Comparison of ENCODE assay signal across 26 cellular contexts in the genomic region with DNA sequence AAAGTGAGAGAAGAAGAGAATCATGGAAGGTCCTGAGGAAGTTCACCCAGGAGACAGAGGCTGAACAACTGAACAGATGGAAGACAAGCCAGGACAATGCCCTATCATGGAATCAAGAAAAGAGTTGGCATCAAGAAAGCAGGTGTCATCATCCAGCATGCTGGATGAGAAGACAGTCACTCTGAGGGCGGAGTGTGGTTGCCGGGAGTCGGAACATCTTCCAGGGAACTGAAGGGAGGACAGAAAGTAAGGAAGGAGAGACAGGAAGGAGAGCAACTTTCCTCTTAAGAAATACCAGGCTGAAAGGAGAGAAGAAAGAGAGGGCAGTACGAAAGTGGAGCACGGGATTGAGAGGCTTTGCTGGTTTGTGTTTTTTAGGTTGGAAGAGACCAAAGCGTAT.
DNase-seq lines count a peak whose midpoint lies in the region; ATAC-seq, FAIRE-seq and TF ChIP-seq lines count a peak whose summit lies in the region.
"Had no signal": no experiment of that assay in that cellular context is flagged by ENCODE, and none has a peak within 500 bp of the region (broad histone marks: within the 10 kb centered on the region; RNA-seq: fewer than 3 reads in every experiment).

No MANE protein-coding gene starts in this region.

- H3K18ac ChIP-seq in H1 (ENCODE audit: extremely low read depth, low read length) = no peak overlapping the region

- peak overlapping the region; percentile 84 for H2BK12ac ChIP-seq in H1 (ENCODE audit: low read depth, low read length)

- 0 out of 2 replicates have a peak overlapping the region, but pooled peaks have one; percentile 32 for H2AK5ac ChIP-seq in H1 (ENCODE audit: low read depth, low read length)

- H2BK15ac ChIP-seq in H1 (ENCODE audit: low read length) = no peak overlapping the region

- H3K9me3 Mint-ChIP-seq in stimulated activated naive CD8-positive, alpha-beta T cell treated with anti-CD3 and anti-CD28 coated beads, Interleukin-15, Interleukin-2, amounts not matched to agents 100 ng/mL and 50 ng/mL, for 24 hours = no peaks in the 10 kb centered on the region
- H3K9me3 Mint-ChIP-seq in neural progenitor cell = no peaks in the 10 kb centered on the region
- H3K9me3 Mint-ChIP-seq: CD4-positive, alpha-beta T cell had no signal

- no peak for TF ChIP-seq RAD21 in H1 (IDR thresholded peaks at IDR 0.05 in 1 of 2, conservative IDR thresholded peaks at IDR 0.05 in 1 of 2; ENCODE audit: low read depth in 2 of 2, low read length in 2 of 2)

- in situ Hi-C loops in ACHN (cut with HindIII; ENCODE audit: low pct_ligation_motif_present, low pct_unique_long_range_greater_than_20kb, low sequenced_read_pairs) = no loop called here

- H3K4me1 ChIP-seq in H1 (replicated peaks in 1 of 4; ENCODE audit: control insufficient read depth in 3 of 4, insufficient read depth in 4 of 4, low read length in 3 of 4) (peaks cover 0 to 15% (median 9%) of the 10 kb centered on the region in 4 experiments; a peak in 4 of 7 replicates), neural progenitor cell (peaks cover 12% of the 10 kb centered on the region)
- H3K4me1 ChIP-seq: BE2C; BLaER1 treated with 17β-estradiol and CSF1 and Interleukin-3, amounts not matched to agents 10 nM and 100 nM; HAP-1 had no signal

- TF ChIP-seq CTCF in H1 (IDR thresholded peaks at IDR 0.05; ENCODE audit: control extremely low read depth in 1 of 3, insufficient read depth in 1 of 3, low read depth in 1 of 3, low read length in 3 of 3) = no peak
- no peak for TF ChIP-seq CTCF in neural progenitor cell (IDR thresholded peaks at IDR 0.05)

- H3K36me3 Mint-ChIP-seq in stimulated activated naive CD8-positive, alpha-beta T cell treated with anti-CD3 and anti-CD28 coated beads, Interleukin-15, Interleukin-2, amounts not matched to agents 100 ng/mL and 50 ng/mL, for 24 hours (ENCODE audit: low read depth) = no peaks in the 10 kb centered on the region
- no peaks in the 10 kb centered on the region for H3K36me3 Mint-ChIP-seq in neural progenitor cell
- H3K36me3 Mint-ChIP-seq: CD14-positive monocyte; CD8-positive, alpha-beta memory T cell had no signal

- POLR2A ChIA-PET in H1 (lab: Charles Lee; ENCODE audit: partially characterized antibody) = no interaction called here

- no peak for DNase-seq in stimulated activated naive CD8-positive, alpha-beta T cell treated with anti-CD3 and anti-CD28 coated beads, Interleukin-15, Interleukin-2, amounts not matched to agents 100 U/mL and 50 U/mL, for 24 hours
- DNase-seq in H1 (ENCODE audit: low read depth in 1 of 2, low spot score in 2 of 2) = no peak
- DNase-seq in neural progenitor cell (ENCODE audit: low spot score) = no peak
- DNase-seq in ACHN = no peak
- DNase-seq in HT-29 (ENCODE audit: low spot score) = no peak
- DNase-seq: AML-193; BE2C; CD4-positive, alpha-beta T cell; CD8-positive, alpha-beta memory T cell; DMS 273 treated with DMSO at 0.1 percent for 48 hours; DMS79; EL; GDM1; GM23248; HFFc6 had no signal

- no peak overlapping the region for H4K91ac ChIP-seq in H1 (replicated peaks; ENCODE audit: insufficient read length, low read length)

- H4K20me1 ChIP-seq in H1 (replicated peaks in 1 of 2; ENCODE audit: control insufficient read depth in 1 of 2, insufficient read depth in 2 of 2, low read length in 2 of 2) (no peaks in the 10 kb centered on the region), neural progenitor cell (ENCODE audit: low read depth) (no peaks in the 10 kb centered on the region)
- H4K20me1 ChIP-seq: BLaER1 treated with 17β-estradiol and CSF1 and Interleukin-3, amounts not matched to agents 10 nM and 100 nM had no signal

- WGBS in H1 (ENCODE audit: extremely low coverage in 1 of 2, insufficient coverage in 1 of 2, insufficient read length in 1 of 2, insufficient replicate concordance in 2 of 2, low coverage in 1 of 2, low lambda C conversion rate in 2 of 2, missing lambda C conversion rate in 1 of 2), 2 experiments = 91% methylated on average over 6 of the region's 6 CpGs; no CpG with 5 or more reads in 1 of the 2 experiments

- H4K8ac ChIP-seq in H1 (ENCODE audit: extremely low read depth, insufficient read depth, low read length) = no peak overlapping the region

- no peak overlapping the region for H3K27ac ChIP-seq in H1 (ENCODE audit: low read depth, low read length)
- H3K27ac ChIP-seq in neural progenitor cell = no peak overlapping the region
- H3K27ac ChIP-seq: 22Rv1; BLaER1 treated with 17β-estradiol and CSF1 and Interleukin-3, amounts not matched to agents 10 nM and 100 nM; GM23248 had no signal

- H3K4me2 ChIP-seq in H1 (ENCODE audit: insufficient read depth in 1 of 2, low read depth in 2 of 2, low read length in 2 of 2) = no peak overlapping the region
- no peak overlapping the region for H3K4me2 ChIP-seq in neural progenitor cell
- H3K4me2 ChIP-seq: BLaER1 treated with 17β-estradiol and CSF1 and Interleukin-3, amounts not matched to agents 10 nM and 100 nM had no signal

- H3K27me3 Mint-ChIP-seq in stimulated activated naive CD8-positive, alpha-beta T cell treated with anti-CD3 and anti-CD28 coated beads, Interleukin-15, Interleukin-2, amounts not matched to agents 100 ng/mL and 50 ng/mL, for 24 hours = peaks cover 8% of the 10 kb centered on the region
- no peaks in the 10 kb centered on the region for H3K27me3 Mint-ChIP-seq in neural progenitor cell (ENCODE audit: insufficient read depth, low read depth)
- H3K27me3 Mint-ChIP-seq: CD8-positive, alpha-beta memory T cell had no signal

- no peak overlapping the region for H3K9ac ChIP-seq in H1 (replicated peaks in 1 of 4; ENCODE audit: extremely low read depth in 1 of 4, low read depth in 3 of 4, low read length in 3 of 4)
- H3K9ac ChIP-seq in neural progenitor cell = no peak overlapping the region
- H3K9ac ChIP-seq: BLaER1 treated with 17β-estradiol and CSF1 and Interleukin-3, amounts not matched to agents 10 nM and 100 nM; GM23248 had no signal

- H3K4me3 ChIP-seq in H1 (ENCODE audit: extremely low read depth in 1 of 4, insufficient read depth in 2 of 4, low read depth in 3 of 4, low read length in 4 of 4) = no peak overlapping the region
- H3K4me3 ChIP-seq in neural progenitor cell = no peak overlapping the region
- H3K4me3 ChIP-seq: BLaER1 treated with 17β-estradiol and CSF1 and Interleukin-3, amounts not matched to agents 10 nM and 100 nM; GM12878; GM23248; HAP-1 had no signal

- no peaks in the 10 kb centered on the region for H3K9me3 ChIP-seq in H1 (ENCODE audit: insufficient read depth in 2 of 2, low read depth in 1 of 2, low read length in 1 of 2)
- H3K9me3 ChIP-seq in neural progenitor cell (ENCODE audit: low read depth) = no peaks in the 10 kb centered on the region
- H3K9me3 ChIP-seq: BE2C; BLaER1 treated with 17β-estradiol and CSF1 and Interleukin-3, amounts not matched to agents 10 nM and 100 nM; HAP-1 had no signal

- H3K27me3 ChIP-seq in H1 (replicated peaks in 1 of 4; ENCODE audit: control insufficient read depth in 3 of 4, extremely low read depth in 1 of 4, insufficient read depth in 3 of 4, low read length in 3 of 4) = no peaks in the 10 kb centered on the region
- no peaks in the 10 kb centered on the region for H3K27me3 ChIP-seq in neural progenitor cell
- H3K27me3 ChIP-seq: BE2C; BLaER1 treated with 17β-estradiol and CSF1 and Interleukin-3, amounts not matched to agents 10 nM and 100 nM had no signal

- H2BK20ac ChIP-seq in H1 (ENCODE audit: low read length) = peak overlapping the region; percentile 73; the same call in 1 of the 2 replicates

- H3K36me3 ChIP-seq in H1 (ENCODE audit: control insufficient read depth in 2 of 4, insufficient read depth in 4 of 4, low read length in 3 of 4) (no peaks in the 10 kb centered on the region), neural progenitor cell (no peaks in the 10 kb centered on the region)
- H3K36me3 ChIP-seq: BE2C; BLaER1 treated with 17β-estradiol and CSF1 and Interleukin-3, amounts not matched to agents 10 nM and 100 nM; HAP-1 had no signal

- peak overlapping the region; percentile 38 for H3K27ac Mint-ChIP-seq in stimulated activated naive CD8-positive, alpha-beta T cell treated with anti-CD3 and anti-CD28 coated beads, Interleukin-15, Interleukin-2, amounts not matched to agents 100 ng/mL and 50 ng/mL, for 24 hours
- peak overlapping the region; percentile 0 for H3K27ac Mint-ChIP-seq in neural progenitor cell
- H3K27ac Mint-ChIP-seq: CD4-positive, alpha-beta T cell; CD8-positive, alpha-beta memory T cell; HFFc6 had no signal

- no peaks in the 10 kb centered on the region for H3K4me1 Mint-ChIP-seq in stimulated activated naive CD8-positive, alpha-beta T cell treated with anti-CD3 and anti-CD28 coated beads, Interleukin-15, Interleukin-2, amounts not matched to agents 100 ng/mL and 50 ng/mL, for 24 hours (ENCODE audit: low read depth)
- peaks cover 24% of the 10 kb centered on the region for H3K4me1 Mint-ChIP-seq in neural progenitor cell
- H3K4me1 Mint-ChIP-seq: CD14-positive monocyte; CD8-positive, alpha-beta memory T cell had no signal

- H2BK5ac ChIP-seq in H1 (ENCODE audit: low read depth, low read length) = no peak overlapping the region; the same call in 1 of the 2 replicates

- no peaks in the 10 kb centered on the region for H3K79me1 ChIP-seq in H1 (ENCODE audit: low read depth, low read length)

- no peak overlapping the region for H4K5ac ChIP-seq in H1 (ENCODE audit: insufficient read length, low read depth, low read length)

- no peak for FAIRE-seq in H1 (lab: Jason Lieb, UNC)
- FAIRE-seq: A204.1, D721Med, GM12878, GM19239, H54 had no signal

- CTCF ChIA-PET in H1 (lab: Charles Lee; ENCODE audit: partially characterized antibody) = no interaction called here

- H3K79me2 ChIP-seq in H1 (ENCODE audit: control insufficient read depth in 1 of 2, insufficient read depth in 2 of 2, low read length in 2 of 2) (no peaks in the 10 kb centered on the region), neural progenitor cell (ENCODE audit: low read depth) (no peaks in the 10 kb centered on the region)

- no peak for ATAC-seq in stimulated activated naive CD8-positive, alpha-beta T cell treated with anti-CD3 and anti-CD28 coated beads, Interleukin-15, Interleukin-2, amounts not matched to agents 100 U/mL and 50 U/mL, for 24 hours
- no peak for ATAC-seq in HG02759 (IDR thresholded peaks at IDR 0.05; ENCODE audit: unreplicated experiment)
- ATAC-seq: GM12878 had no signal

- no peaks in the 10 kb centered on the region for H3F3A ChIP-seq in neural progenitor cell (ENCODE audit: low read depth)

- H3K14ac ChIP-seq in H1 (ENCODE audit: insufficient read length) = no peak overlapping the region

- H3K23me2 ChIP-seq in H1 (ENCODE audit: low read depth, low read length) = no peaks in the 10 kb centered on the region

- no peak overlapping the region for H3K56ac ChIP-seq in H1 (replicated peaks; ENCODE audit: insufficient read length, low read depth, low read length)

- TF ChIP-seq POLR2A in H1 (IDR thresholded peaks at IDR 0.05; ENCODE audit: control extremely low read depth in 1 of 2, low read depth in 2 of 2, low read length in 2 of 2) = no peak

- no peak overlapping the region for H3K4ac ChIP-seq in H1 (replicated peaks; ENCODE audit: insufficient read length, low read depth, low read length)

- H2BK120ac ChIP-seq in H1 (replicated peaks; ENCODE audit: low read depth, low read length) = no peak overlapping the region

- no peak overlapping the region for H3K23ac ChIP-seq in H1 (ENCODE audit: insufficient read length)

- H2AFZ ChIP-seq in H1 (ENCODE audit: low read length) = peak overlapping the region; percentile 11; the same call in 1 of the 2 replicates
- peak overlapping the region; percentile 54 for H2AFZ ChIP-seq in neural progenitor cell (replicated peaks)
- H2AFZ ChIP-seq: GM23248 had no signal

- H3K4me3 Mint-ChIP-seq in stimulated activated naive CD8-positive, alpha-beta T cell treated with anti-CD3 and anti-CD28 coated beads, Interleukin-15, Interleukin-2, amounts not matched to agents 100 ng/mL and 50 ng/mL, for 24 hours = no peak overlapping the region
- H3K4me3 Mint-ChIP-seq in neural progenitor cell = no peak overlapping the region
- H3K4me3 Mint-ChIP-seq: CD14-positive monocyte; CD4-positive, alpha-beta T cell; CD8-positive, alpha-beta memory T cell; HFFc6 had no signal

- no peak for TF ChIP-seq EP300 in H1 (IDR thresholded peaks at IDR 0.05; ENCODE audit: borderline replicate concordance in 1 of 2, low read depth in 2 of 2, low read length in 2 of 2)
